In genomic region chr22:21573750-21574494, GRCh38 we compare ENCODE assay signal across 1 cellular context.
TF ChIP-seq lines count a peak whose summit lies in the region.

No MANE protein-coding gene starts in this region.

TF ChIP-seq in H1, 55 proteins besides CTCF, POLR2A, EP300 and RAD21:
- TF ChIP-seq RNF2 (IDR thresholded peaks at IDR 0.05; ENCODE audit: borderline replicate concordance, low read depth, low read length, missing control alignments, poor library complexity, severe bottlenecking) (no peak), CHD2 (IDR thresholded peaks at IDR 0.05; ENCODE audit: low read length) (no peak), NRF1 (IDR thresholded peaks at IDR 0.05; ENCODE audit: low read depth, low read length) (no peak), CHD1 (IDR thresholded peaks at IDR 0.05; ENCODE audit: low read depth, low read length) (no peak), CBX5 (IDR thresholded peaks at IDR 0.05; ENCODE audit: low read depth, low read length) (no peak), GABPA (IDR thresholded peaks at IDR 0.05; ENCODE audit: borderline replicate concordance, insufficient read depth, low read length) (no peak), ZNF274 (IDR thresholded peaks at IDR 0.05; ENCODE audit: borderline replicate concordance, extremely low read depth, low read length) (no peak), TCF12 (IDR thresholded peaks at IDR 0.05; ENCODE audit: low read depth, low read length) (no peak)
